In genomic region chr1:10056599-10056987, GRCh38 we compare ENCODE assay signal across 10 cellular contexts. TPM values are rescaled to one million over a fixed set of nuclear protein-coding genes. Genes with fewer than 3 reads are reported as not detected.
A peak's percentile ranks its signal among the peaks of the same experiment; 100 is the strongest.
DNase-seq lines count a peak whose midpoint lies in the region; ATAC-seq and TF ChIP-seq lines count a peak whose summit lies in the region.
"Had no signal": no experiment of that assay in that cellular context is flagged by ENCODE, and none has a peak within 500 bp of the region (broad histone marks: within the 10 kb centered on the region; RNA-seq: fewer than 3 reads in every experiment).

No MANE protein-coding gene starts in this region.

- H3K4me1 ChIP-seq in MM.1S (ENCODE audit: low read length) (peaks cover 8% of the 10 kb centered on the region), trophoblast cell (ENCODE audit: control insufficient read depth in 1 of 2, insufficient read depth in 2 of 2, low read length in 2 of 2) (peaks cover 20 to 23% of the 10 kb centered on the region in 2 experiments), colonic mucosa (no peaks in the 10 kb centered on the region)

- intact Hi-C loops in colonic mucosa (cut with DNase I), result no loop called here

- H2BK120ac ChIP-seq in trophoblast cell (ENCODE audit: insufficient read depth, low read length, poor library complexity), result peak overlapping the region; percentile 15

- no CpG with 5 or more reads among the region's 4 CpGs for WGBS in trophoblast cell (ENCODE audit: extremely low coverage, insufficient coverage, insufficient read length)

- H3K79me2 ChIP-seq in MM.1S (ENCODE audit: low read length) (peaks cover 95% of the 10 kb centered on the region), trophoblast cell (ENCODE audit: control insufficient read depth, insufficient read depth, low read length, poor library complexity) (peaks cover 12% of the 10 kb centered on the region)

- H3K9ac ChIP-seq in MM.1S (ENCODE audit: low read length), result no peak overlapping the region
- H3K9ac ChIP-seq in trophoblast cell (ENCODE audit: low read length), result no peak overlapping the region
- H3K9ac ChIP-seq in colonic mucosa (ENCODE audit: low read depth in 2 of 2, low read length in 2 of 2), result no peak overlapping the region

- no peak overlapping the region for H4K12ac ChIP-seq in trophoblast cell (ENCODE audit: low read depth, low read length)

- no peak overlapping the region for H3K4me2 ChIP-seq in MM.1S (ENCODE audit: low read depth, low read length)
- H3K4me2 ChIP-seq in trophoblast cell (ENCODE audit: low read length), result no peak overlapping the region

- H4K20me1 ChIP-seq in MM.1S (ENCODE audit: insufficient read depth, low read length), result peaks cover 3% of the 10 kb centered on the region; the same call in 1 of the 2 replicates

- TF ChIP-seq CTCF in MM.1S (IDR thresholded peaks at IDR 0.05; ENCODE audit: low read length) (no peak), brain microvascular endothelial cell (IDR thresholded peaks at IDR 0.05; ENCODE audit: low read depth, low read length, missing control alignments) (no peak), colonic mucosa (IDR thresholded peaks at IDR 0.05) (no peak)

- no peak overlapping the region for H3K23ac ChIP-seq in trophoblast cell (ENCODE audit: low read length)

- H2BK12ac ChIP-seq in trophoblast cell (ENCODE audit: low read length), result no peak overlapping the region

- H4K91ac ChIP-seq in trophoblast cell (ENCODE audit: low read depth, low read length), result peak overlapping the region; percentile 48

- no peak overlapping the region for H4K8ac ChIP-seq in trophoblast cell (ENCODE audit: low read depth, low read length)

- peaks cover 11% of the 10 kb centered on the region for H3K79me1 ChIP-seq in trophoblast cell (ENCODE audit: low read length)

- H2AK5ac ChIP-seq in trophoblast cell (ENCODE audit: low read length), result peak overlapping the region; percentile 5

- no peak overlapping the region for H2BK5ac ChIP-seq in trophoblast cell (ENCODE audit: low read depth, low read length, poor library complexity)

- H3K4ac ChIP-seq in trophoblast cell (ENCODE audit: low read depth, low read length), result no peak overlapping the region

- H2AFZ ChIP-seq in MM.1S (ENCODE audit: low read length) (no peak overlapping the region), trophoblast cell (ENCODE audit: insufficient read depth, low read length, poor library complexity) (no peak overlapping the region)

- no peak overlapping the region for H3K27ac ChIP-seq in MM.1S (ENCODE audit: low read length)
- peak overlapping the region; percentile 55 for H3K27ac ChIP-seq in brain microvascular endothelial cell
- H3K27ac ChIP-seq in trophoblast cell (ENCODE audit: low read depth, low read length), result no peak overlapping the region
- no peak overlapping the region for H3K27ac ChIP-seq in colonic mucosa

- no peaks in the 10 kb centered on the region for H3K27me3 ChIP-seq in MM.1S (replicated peaks; ENCODE audit: insufficient read depth, low read length)
- H3K27me3 ChIP-seq in brain microvascular endothelial cell (replicated peaks), result no peaks in the 10 kb centered on the region
- no peaks in the 10 kb centered on the region for H3K27me3 ChIP-seq in trophoblast cell (ENCODE audit: insufficient read depth, low read length)
- no peaks in the 10 kb centered on the region for H3K27me3 ChIP-seq in colonic mucosa

- no peaks in the 10 kb centered on the region for H3F3A ChIP-seq in MM.1S (ENCODE audit: insufficient read depth, low read length)

- H3K9me2 ChIP-seq in MM.1S (replicated peaks; ENCODE audit: insufficient read depth, low read length), result no peaks in the 10 kb centered on the region

- no peak overlapping the region for H3K14ac ChIP-seq in trophoblast cell (ENCODE audit: low read length)

- ATAC-seq in GM18858 (IDR thresholded peaks at IDR 0.05; ENCODE audit: unreplicated experiment), result no peak
- ATAC-seq in HG02885 (IDR thresholded peaks at IDR 0.05; ENCODE audit: poor library complexity, unreplicated experiment), result no peak

- H3K4me3 ChIP-seq in MM.1S (ENCODE audit: low read length) (no peak overlapping the region), brain microvascular endothelial cell (ENCODE audit: low read depth, low read length) (no peak overlapping the region), trophoblast cell (ENCODE audit: low read depth, low read length) (no peak overlapping the region), colonic mucosa (no peak overlapping the region)

- H3K36me3 ChIP-seq in MM.1S (replicated peaks; ENCODE audit: insufficient read depth, low read length) (no peaks in the 10 kb centered on the region), brain microvascular endothelial cell (replicated peaks) (no peaks in the 10 kb centered on the region), trophoblast cell (ENCODE audit: control insufficient read depth in 1 of 2, insufficient read depth in 2 of 2, low read length in 2 of 2) (peaks cover 0 to 3% of the 10 kb centered on the region in 2 experiments), colonic mucosa (no peaks in the 10 kb centered on the region)

- H3K9me3 ChIP-seq in MM.1S (replicated peaks; ENCODE audit: insufficient read depth, low read length) (no peaks in the 10 kb centered on the region), trophoblast cell (ENCODE audit: insufficient read depth, low read depth, low read length) (peaks cover 2% of the 10 kb centered on the region), colonic mucosa (no peaks in the 10 kb centered on the region)

- no peak overlapping the region for H3K18ac ChIP-seq in trophoblast cell (ENCODE audit: low read length)

- peak; percentile 17 for DNase-seq in DMS153 (lab: John Stamatoyannopoulos, UW)
- DNase-seq in MM.1S, result peak; percentile 37
- DNase-seq in brain microvascular endothelial cell, result no peak
- no peak for DNase-seq in trophoblast cell
- no peak for DNase-seq in colonic mucosa
- no peak for DNase-seq in activated gamma-delta T cell treated with Interleukin-2 at 50 U/mL for 16 hours
- DNase-seq: CD4-positive, alpha-beta T cell; NCI-H1105 treated with DMSO at 0.1 percent for 48 hours had no signal

- in situ Hi-C loops in brain microvascular endothelial cell (cut with HindIII; ENCODE audit: low pct_ligation_motif_present, low sequenced_read_pairs), result no loop called here

RNA-seq across cellular contexts. Expression of gene UBE4B, which starts 23.8 kb away (rescaled TPM):
- 43.2 and 44.4 TPM in 2 replicates for polyA plus RNA-seq in trophoblast cell (2013)
- 10 to 100 TPM; 34.6 to 40.9 TPM for total RNA-seq in colonic mucosa

RNA-seq across cellular contexts. Expression of gene RBP7, which starts 59.6 kb away (rescaled TPM):
- 0.22 and 0.44 TPM in 2 replicates for polyA plus RNA-seq in trophoblast cell (2013)
- 1 to 10 TPM in 1 of 2 donors, under 1 TPM in 1; 0.56 to 1.6 TPM for total RNA-seq in colonic mucosa

Comparison
In these comparisons a context has a peak if more than half of its experiments do, and no peak if none do; other contexts are left out.
1. DNase-seq: peak in DMS153 (single experiment) and MM.1S (single experiment); none in brain microvascular endothelial cell (single experiment), trophoblast cell (0 of 2), colonic mucosa (single experiment) and activated gamma-delta T cell treated with Interleukin-2 at 50 U/mL for 16 hours (single experiment).